14 cellular contexts compared by ENCODE assay signal in the genomic region with DNA sequence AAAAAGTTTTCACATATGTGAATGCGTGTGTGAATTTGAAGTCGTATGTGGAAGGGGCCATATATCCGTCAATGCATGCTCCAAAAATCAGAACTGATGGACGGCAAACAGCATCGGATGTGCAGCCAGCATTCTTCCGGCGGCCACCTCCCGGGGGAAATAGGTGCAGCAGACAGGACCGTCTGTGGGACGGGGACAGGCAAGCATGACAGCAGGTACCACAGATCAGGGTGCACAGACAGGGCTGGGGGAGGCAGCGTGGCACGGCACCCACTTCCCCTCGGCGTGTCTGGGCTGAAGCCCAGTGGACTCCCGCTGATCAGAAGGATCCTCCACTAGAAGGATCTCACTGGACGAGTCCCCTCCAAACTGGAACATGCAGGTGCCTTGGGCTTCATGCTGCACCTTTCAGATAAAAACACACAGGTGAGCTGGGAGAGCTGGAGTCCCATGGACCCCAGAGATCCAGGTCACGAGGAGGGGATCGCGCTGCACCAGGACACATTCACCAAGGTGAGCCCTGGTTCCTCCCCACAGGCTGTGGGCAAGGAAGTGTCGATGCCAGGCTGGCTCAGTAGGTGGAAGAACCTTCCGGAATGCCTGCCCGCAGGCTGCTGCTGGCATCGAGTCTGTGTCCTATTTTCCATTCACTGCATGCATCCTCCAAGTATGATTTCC. TPM values are rescaled to one million over a fixed set of nuclear protein-coding genes. Genes with fewer than 3 reads are reported as not detected.
DNase-seq lines count a peak whose midpoint lies in the region; TF ChIP-seq lines count a peak whose summit lies in the region.
"Had no signal": no experiment of that assay in that cellular context is flagged by ENCODE, and none has a peak within 500 bp of the region (broad histone marks: within the 10 kb centered on the region; RNA-seq: fewer than 3 reads in every experiment).

No MANE protein-coding gene starts in this region.

- H3K27ac Mint-ChIP-seq in mesothelial cell of epicardium (peak overlapping the region; percentile 81), progenitor cell of endocrine pancreas (peak overlapping the region; percentile 29)
- H3K27ac Mint-ChIP-seq: CD14-positive monocyte had no signal

- no peak overlapping the region for H3K9ac ChIP-seq in BLaER1

- H3K36me3 Mint-ChIP-seq in mesothelial cell of epicardium (peaks cover 8% of the 10 kb centered on the region), progenitor cell of endocrine pancreas (ENCODE audit: insufficient read depth) (peaks cover 18% of the 10 kb centered on the region)
- H3K36me3 Mint-ChIP-seq: CD14-positive monocyte had no signal

- no peak overlapping the region for H3K4me3 ChIP-seq in BLaER1
- no peak overlapping the region for H3K4me3 ChIP-seq in SJCRH30

- H3K27me3 ChIP-seq in BLaER1 = peaks cover 100% of the 10 kb centered on the region
- H3K27me3 ChIP-seq in SJCRH30 = no peaks in the 10 kb centered on the region

- no peaks in the 10 kb centered on the region for H3K27me3 Mint-ChIP-seq in mesothelial cell of epicardium (ENCODE audit: low read depth)
- H3K27me3 Mint-ChIP-seq in progenitor cell of endocrine pancreas = no peaks in the 10 kb centered on the region

- peak overlapping the region; percentile 79 for H3K4me2 ChIP-seq in BLaER1

- TF ChIP-seq CTCF in mesothelial cell of epicardium (IDR thresholded peaks at IDR 0.05; ENCODE audit: unreplicated experiment) = no peak
- no peak for TF ChIP-seq CTCF in progenitor cell of endocrine pancreas (IDR thresholded peaks at IDR 0.05; ENCODE audit: unreplicated experiment)

- H3K4me3 Mint-ChIP-seq in mesothelial cell of epicardium (peak overlapping the region; percentile 36), progenitor cell of endocrine pancreas (ENCODE audit: low read depth) (no peak overlapping the region)

- H3K9me3 Mint-ChIP-seq in mesothelial cell of epicardium = no peaks in the 10 kb centered on the region
- no peaks in the 10 kb centered on the region for H3K9me3 Mint-ChIP-seq in progenitor cell of endocrine pancreas (ENCODE audit: low read depth)

- H3K36me3 ChIP-seq in BLaER1 = no peaks in the 10 kb centered on the region
- H3K36me3 ChIP-seq in SJCRH30 = no peaks in the 10 kb centered on the region; the same call in 1 of the 2 replicates

- H3K27ac ChIP-seq in BLaER1 (no peak overlapping the region), SJCRH30 (peak overlapping the region; percentile 73)

- peaks cover 58% of the 10 kb centered on the region for H3K4me1 Mint-ChIP-seq in mesothelial cell of epicardium
- peaks cover 4% of the 10 kb centered on the region for H3K4me1 Mint-ChIP-seq in progenitor cell of endocrine pancreas (ENCODE audit: low read depth)

- DNase-seq in SJCRH30 (no peak), mesothelial cell of epicardium (ENCODE audit: low spot score in 2 of 2, unreplicated experiment in 2 of 2) (no peak), progenitor cell of endocrine pancreas (ENCODE audit: low spot score, unreplicated experiment) (no peak), occipital lobe (lab: John Stamatoyannopoulos, UW) (no peak), ACHN (no peak), NCI-H187 (lab: John Stamatoyannopoulos, UW) (no peak)
- DNase-seq: 8988T; NCI-H1436 treated with DMSO at 0.1 percent for 48 hours; NCI-H774; NK-92 treated with Interleukin-12 subunit alpha and Interleukin-12 subunit beta, amount 100 ng/mL, for 24 hours; SIG-M5 had no signal

- H3K4me1 ChIP-seq in BLaER1 (peaks cover 40% of the 10 kb centered on the region), SJCRH30 (peaks cover 32% of the 10 kb centered on the region)

- H3K9me3 ChIP-seq in BLaER1 (no peaks in the 10 kb centered on the region), SJCRH30 (replicated peaks) (no peaks in the 10 kb centered on the region)

- peaks cover 56% of the 10 kb centered on the region for H4K20me1 ChIP-seq in BLaER1

- in situ Hi-C loops in ACHN (cut with HindIII; ENCODE audit: low pct_ligation_motif_present, low pct_unique_long_range_greater_than_20kb, low sequenced_read_pairs) = no loop called here

RNA-seq across cellular contexts. Expression of a gene that starts 25.3 kb away (rescaled TPM):
- total RNA-seq in SJCRH30 (2014; rRNA removed; shearing (Covaris generic)) = 14.8 and 14.9 TPM in 2 replicates
- total RNA-seq in mesothelial cell of epicardium (26.1 to 27.4 TPM (median 26.5 TPM) in 3 replicates), progenitor cell of endocrine pancreas (50.8 and 57.0 TPM in 2 replicates), occipital lobe (16.7 TPM)
- total RNA-seq: MCF 10A had no signal
